ENCODE assay signal across 8 cellular contexts in genomic region chr6:28940859-28941680, GRCh38. TPM values are rescaled to one million over a fixed set of nuclear protein-coding genes. Genes with fewer than 3 reads are reported as not detected.
DNase-seq lines count a peak whose midpoint lies in the region; ATAC-seq lines count a peak whose summit lies in the region.

No MANE protein-coding gene starts in this region.

- H3K4me1 Mint-ChIP-seq in activated CD4-positive, alpha-beta memory T cell treated with anti-CD3 and anti-CD28 coated beads for 36 hours (ENCODE audit: low read depth), result peaks cover 48% of the 10 kb centered on the region

- POLR2A ChIA-PET in activated CD4-positive, alpha-beta memory T cell treated with anti-CD3 and anti-CD28 coated beads for 36 hours (lab: Charles Lee), result interaction anchor here (1.0 to 2.6 kb wide), 3 partner anchors 16 to 45 kb away, joined by 3 to 19 read pairs (median 5); partner anchors contain the start of gene TRIM27

- H3K27ac Mint-ChIP-seq in activated CD4-positive, alpha-beta memory T cell treated with anti-CD3 and anti-CD28 coated beads for 36 hours, result peak overlapping the region; percentile 96

- peak overlapping the region; percentile 84 for H3K4me3 Mint-ChIP-seq in activated CD4-positive, alpha-beta memory T cell treated with anti-CD3 and anti-CD28 coated beads for 36 hours

- CTCF ChIA-PET in activated CD4-positive, alpha-beta memory T cell treated with anti-CD3 and anti-CD28 coated beads for 36 hours (lab: Charles Lee), result interaction anchor here (1.1 to 1.6 kb wide), 4 partner anchors 17 to 103 kb away, joined by 3 to 7 read pairs (median 5); partner anchors contain the start of gene TRIM27

- peaks cover 8% of the 10 kb centered on the region for H3K36me3 Mint-ChIP-seq in activated CD4-positive, alpha-beta memory T cell treated with anti-CD3 and anti-CD28 coated beads for 36 hours

- no peaks in the 10 kb centered on the region for H3K9me3 Mint-ChIP-seq in activated CD4-positive, alpha-beta memory T cell treated with anti-CD3 and anti-CD28 coated beads for 36 hours

- intact Hi-C loops in activated CD4-positive, alpha-beta memory T cell treated with anti-CD3 and anti-CD28 coated beads for 36 hours (cut with micrococcal nuclease), result loop anchor here (1.0 to 10.0 kb wide), 11 partner anchors 17 to 1049 kb away; a partner anchor contains a TSS

- ATAC-seq in GM19324 (IDR thresholded peaks at IDR 0.05; ENCODE audit: low FRiP score, unreplicated experiment) (peak; percentile 51), HG03457 (IDR thresholded peaks at IDR 0.05; ENCODE audit: unreplicated experiment) (peak; percentile 51)

- peak; percentile 56 for DNase-seq in AG20443 (ENCODE audit: low spot score)
- DNase-seq in NCI-H82 (lab: John Stamatoyannopoulos, UW), result peak; percentile 95
- peak; percentile 82 for DNase-seq in activated CD4-positive, alpha-beta memory T cell treated with anti-CD3 and anti-CD28 coated beads for 36 hours
- DNase-seq in effector CD4-positive, alpha-beta T cell, result peak; percentile 61
- DNase-seq in lung microvascular endothelial cell (ENCODE audit: low read depth in 2 of 2), result peak; percentile 87 to 91
- DNase-seq in stimulated activated CD4-positive, alpha-beta T cell treated with anti-CD3 and anti-CD28 coated beads, TNF-alpha, amount 100 ng/mL, for 24 hours (ENCODE audit: low read depth in 3 of 3), result peak; percentile 66 to 78 (median 66)

- H3K27me3 Mint-ChIP-seq in activated CD4-positive, alpha-beta memory T cell treated with anti-CD3 and anti-CD28 coated beads for 36 hours, result no peaks in the 10 kb centered on the region

RNA-seq across cellular contexts. Expression of gene TRIM27, which starts 17.3 kb away (rescaled TPM):
- 10 to 100 TPM; 49.7 to 54.6 TPM for total RNA-seq in activated CD4-positive, alpha-beta memory T cell treated with anti-CD3 and anti-CD28 coated beads for 36 hours
- 40.8 and 58.5 TPM in 2 replicates for total RNA-seq in lung microvascular endothelial cell

Comparison
In these comparisons a context has a peak if more than half of its experiments do, and no peak if none do; other contexts are left out.
1. Peak in every context shown above with its lines: DNase-seq and ATAC-seq.